In genomic region chr9:7436754-7437153, GRCh38 we compare ENCODE assay signal across 1 cellular context.
A peak's percentile ranks its signal among the peaks of the same experiment; 100 is the strongest.
TF ChIP-seq lines count a peak whose summit lies in the region.

No MANE protein-coding gene starts in this region.

TF ChIP-seq in HepG2, 621 proteins besides CTCF, POLR2A, EP300 and RAD21 (continued from another document):
- TF ChIP-seq AFF4 (CRISPR knock-in tag; IDR thresholded peaks at IDR 0.05) (no peak), MAFF (IDR thresholded peaks at IDR 0.05; ENCODE audit: low read depth, low read length) (peak; percentile 50; the same call in 1 of the 2 replicates)
TF ChIP-seq in HepG2: peak in this region for 2.
